8 cellular contexts compared by ENCODE assay signal in the genomic region with DNA sequence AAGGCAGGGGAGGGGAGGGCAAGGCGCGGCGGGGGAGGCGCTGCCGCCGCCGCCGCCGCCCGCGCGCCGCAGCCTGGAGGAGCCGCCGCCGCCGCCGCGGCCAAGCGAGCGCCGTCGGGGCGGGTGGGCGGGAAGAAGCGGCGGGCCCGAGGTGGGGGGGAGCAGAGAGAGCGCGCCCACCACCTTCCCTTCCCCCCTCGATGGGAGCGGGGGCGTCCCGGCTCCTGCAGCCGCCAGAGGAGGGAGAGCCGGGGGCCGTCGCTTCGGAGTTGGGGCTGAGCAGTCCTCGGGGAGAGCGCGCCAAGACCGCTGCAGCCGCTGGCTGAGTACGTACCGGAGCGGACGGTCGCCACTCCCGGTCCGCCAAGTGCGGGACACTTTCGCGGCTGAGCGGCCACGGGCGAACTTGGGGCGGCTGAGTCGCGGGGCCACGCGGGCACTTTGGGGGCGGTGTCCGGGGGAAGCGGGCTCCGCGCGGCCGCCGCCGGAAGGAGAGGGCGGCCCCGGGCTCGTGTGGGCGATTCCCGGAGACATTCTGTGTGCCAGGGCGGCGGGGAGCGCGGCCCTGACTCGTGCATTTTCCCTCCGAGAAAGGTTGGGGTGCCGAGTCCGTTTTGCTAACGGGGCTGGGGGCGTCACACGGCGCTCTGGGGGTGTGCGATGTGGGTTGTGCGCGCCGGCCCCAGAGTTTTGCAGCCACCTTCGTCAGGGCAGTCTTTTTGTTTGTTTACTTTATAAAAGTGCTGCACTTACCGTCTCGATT. TPM values are rescaled to one million over a fixed set of nuclear protein-coding genes. Genes with fewer than 3 reads are reported as not detected.
DNase-seq lines count a peak whose midpoint lies in the region; TF ChIP-seq lines count a peak whose summit lies in the region.

A gene with protein sequence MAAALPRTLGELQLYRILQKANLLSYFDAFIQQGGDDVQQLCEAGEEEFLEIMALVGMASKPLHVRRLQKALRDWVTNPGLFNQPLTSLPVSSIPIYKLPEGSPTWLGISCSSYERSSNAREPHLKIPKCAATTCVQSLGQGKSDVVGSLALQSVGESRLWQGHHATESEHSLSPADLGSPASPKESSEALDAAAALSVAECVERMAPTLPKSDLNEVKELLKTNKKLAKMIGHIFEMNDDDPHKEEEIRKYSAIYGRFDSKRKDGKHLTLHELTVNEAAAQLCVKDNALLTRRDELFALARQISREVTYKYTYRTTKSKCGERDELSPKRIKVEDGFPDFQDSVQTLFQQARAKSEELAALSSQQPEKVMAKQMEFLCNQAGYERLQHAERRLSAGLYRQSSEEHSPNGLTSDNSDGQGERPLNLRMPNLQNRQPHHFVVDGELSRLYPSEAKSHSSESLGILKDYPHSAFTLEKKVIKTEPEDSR (plus strand): TSS at position 49 of the 763 bp plus-strand sequence. CDS start 10,094 bp downstream, outside the sequence.

- DNase-seq in GM13976 (ENCODE audit: low spot score) (peak; percentile 79), HEK293T (ENCODE audit: extremely low spot score) (peak; percentile 47), NCI-H1105 (lab: John Stamatoyannopoulos, UW) (peak; percentile 53), mesenchymal stem cell (peak; percentile 61), SKM-1 (lab: John Stamatoyannopoulos, UW; ENCODE audit: unreplicated experiment) (no peak)
- DNase-seq in activated CD4-positive, alpha-beta T cell treated with anti-CD3 and anti-CD28 coated beads, Interleukin-2, amount 50 U/mL, for 24 hours (ENCODE audit: low read depth in 1 of 2, low spot score in 1 of 2): peak; percentile 20 to 47
- peak; percentile 17 for DNase-seq in stimulated activated CD8-positive, alpha-beta memory T cell treated with anti-CD3 and anti-CD28 coated beads, Interleukin-15, amount 100 ng/mL, for 1 hour (ENCODE audit: low read depth)

- H3K4me3 ChIP-seq in duodenal mucosa (ENCODE audit: low read depth in 1 of 2, low read length in 2 of 2) (peak within 1 kb of the TSS; percentile 87 to 89), mesenchymal stem cell (ENCODE audit: insufficient read depth in 1 of 2, low read depth in 1 of 2, low read length in 2 of 2) (peak within 1 kb of the TSS; percentile 93 to 95)

- peak within 1 kb of the TSS; percentile 77 for H4K8ac ChIP-seq in mesenchymal stem cell (ENCODE audit: low read length)

- peak within 1 kb of the TSS; percentile 98 for H3K4me2 ChIP-seq in mesenchymal stem cell (ENCODE audit: low read length, poor library complexity, severe bottlenecking)

- POLR2A ChIA-PET in HEK293T (lab: Yijun Ruan, JAX): no interaction called here

- WGBS in mesenchymal stem cell: under 1% methylated on average over 51 of the region's 95 CpGs

- CTCF ChIA-PET in HEK293T (lab: Yijun Ruan, JAX): interaction anchor here (0.6 kb wide), 1 partner anchor 29 kb away, joined by 4 read pairs; no protein-coding TSS in a partner anchor

- H3K14ac ChIP-seq in mesenchymal stem cell (ENCODE audit: low read length in 2 of 2): peak within 1 kb of the TSS in 1 of 2 experiments; percentile 96

- H3K23ac ChIP-seq in mesenchymal stem cell (ENCODE audit: low read length in 2 of 2): peak within 1 kb of the TSS in 1 of 2 experiments; percentile 96

- H2BK15ac ChIP-seq in mesenchymal stem cell (ENCODE audit: low read depth, poor library complexity, severe bottlenecking): peak within 1 kb of the TSS; percentile 94

- peak within 1 kb of the TSS; percentile 92 for H4K91ac ChIP-seq in mesenchymal stem cell (ENCODE audit: low read length)

- H3K4me1 ChIP-seq in duodenal mucosa (ENCODE audit: control insufficient read depth in 1 of 2, insufficient read depth in 2 of 2, low read length in 2 of 2) (peaks cover 9 to 19% of the 10 kb centered on the region in 2 donors), mesenchymal stem cell (ENCODE audit: control insufficient read depth, insufficient read depth, low read depth, low read length) (peaks cover 7% of the 10 kb centered on the region)

- no peak for TF ChIP-seq CTCF in GM13976 (IDR thresholded peaks at IDR 0.05; ENCODE audit: borderline replicate concordance, control extremely low read depth, extremely low read depth, insufficient read depth, missing control alignments)

- no peaks in the 10 kb centered on the region for H3K9me3 ChIP-seq in duodenal mucosa (ENCODE audit: control insufficient read depth in 1 of 2, low read length in 2 of 2)
- no peaks in the 10 kb centered on the region for H3K9me3 ChIP-seq in mesenchymal stem cell (ENCODE audit: control insufficient read depth, low read length)

- in situ Hi-C loops in GM13976 (cut with MboI; ENCODE audit: low sequenced_read_pairs, unreplicated experiment): no loop called here

- H3K36me3 ChIP-seq in duodenal mucosa (ENCODE audit: control insufficient read depth in 1 of 2, insufficient read depth in 2 of 2, low read length in 2 of 2) (no peaks in the 10 kb centered on the region), mesenchymal stem cell (ENCODE audit: control insufficient read depth in 1 of 2, insufficient read depth in 2 of 2, low read depth in 1 of 2, low read length in 2 of 2) (no peaks in the 10 kb centered on the region)

- peak within 1 kb of the TSS; percentile 84 for H3K27ac ChIP-seq in duodenal mucosa (ENCODE audit: low read depth, low read length)
- peak within 1 kb of the TSS; percentile 52 for H3K27ac ChIP-seq in mesenchymal stem cell (ENCODE audit: low read length, poor library complexity, severe bottlenecking)

- peak within 1 kb of the TSS; percentile 28 to 57 for H3K4ac ChIP-seq in mesenchymal stem cell (ENCODE audit: low read depth in 1 of 2, low read length in 2 of 2)

- peak within 1 kb of the TSS; percentile 73 to 98 for H3K18ac ChIP-seq in mesenchymal stem cell (ENCODE audit: low read depth in 1 of 2, low read length in 2 of 2)

- H2AK5ac ChIP-seq in mesenchymal stem cell (ENCODE audit: low read length, severe bottlenecking): no peak within 1 kb of the TSS

- H2BK120ac ChIP-seq in mesenchymal stem cell (ENCODE audit: low read depth, low read length): peak within 1 kb of the TSS; percentile 95

- peak within 1 kb of the TSS; percentile 62 to 73 for H3K9ac ChIP-seq in duodenal mucosa (ENCODE audit: low read depth in 1 of 2, low read length in 2 of 2)
- H3K9ac ChIP-seq in mesenchymal stem cell (ENCODE audit: low read length): peak within 1 kb of the TSS; percentile 88

- H2BK12ac ChIP-seq in mesenchymal stem cell (ENCODE audit: low read length in 2 of 2): peak within 1 kb of the TSS; percentile 66 to 70

- H3K27me3 ChIP-seq in duodenal mucosa (ENCODE audit: control insufficient read depth in 1 of 2, insufficient read depth in 2 of 2, low read length in 2 of 2): no peaks in the 10 kb centered on the region
- no peaks in the 10 kb centered on the region for H3K27me3 ChIP-seq in mesenchymal stem cell (ENCODE audit: control insufficient read depth in 1 of 2, insufficient read depth in 1 of 2, low read length in 2 of 2)

- H3K79me1 ChIP-seq in mesenchymal stem cell (replicated peaks; ENCODE audit: low read length, poor library complexity, severe bottlenecking): peaks cover 9% of the 10 kb centered on the region

- H2BK5ac ChIP-seq in mesenchymal stem cell (ENCODE audit: low read depth, low read length, poor library complexity, severe bottlenecking): peak within 1 kb of the TSS; percentile 51

- peak within 1 kb of the TSS; percentile 95 for H2AFZ ChIP-seq in mesenchymal stem cell (ENCODE audit: low read depth, low read length)

TF ChIP-seq in HEK293T, 16 proteins besides CTCF, POLR2A, EP300 and RAD21:
- TF ChIP-seq FOXM1 (IDR thresholded peaks at IDR 0.05; ENCODE audit: borderline replicate concordance): no peak
- no peak for TF ChIP-seq TARDBP (IDR thresholded peaks at IDR 0.05)
- TF ChIP-seq BHLHE40 (IDR thresholded peaks at IDR 0.05; ENCODE audit: borderline replicate concordance): no peak
- TF ChIP-seq ZNF384 (IDR thresholded peaks at IDR 0.05): no peak
- TF ChIP-seq FOXA1 (IDR thresholded peaks at IDR 0.05): no peak
- TF ChIP-seq FOXK2 (IDR thresholded peaks at IDR 0.05): no peak
- no peak for TF ChIP-seq LEF1 (IDR thresholded peaks at IDR 0.05; ENCODE audit: borderline replicate concordance)
- no peak for TF ChIP-seq SUZ12 (IDR thresholded peaks at IDR 0.05)
- no peak for TF ChIP-seq SP1 (IDR thresholded peaks at IDR 0.05)
- TF ChIP-seq NFRKB (IDR thresholded peaks at IDR 0.05): no peak

RNA-seq across cellular contexts. Expression of the gene that starts here (rescaled TPM):
- polyA plus RNA-seq in mesenchymal stem cell (2013, experiment 1 of 2): 13.4 TPM
- polyA plus RNA-seq in mesenchymal stem cell (2013, experiment 2 of 2): 13.5 TPM
